16 cellular contexts compared by ENCODE assay signal in the genomic region with DNA sequence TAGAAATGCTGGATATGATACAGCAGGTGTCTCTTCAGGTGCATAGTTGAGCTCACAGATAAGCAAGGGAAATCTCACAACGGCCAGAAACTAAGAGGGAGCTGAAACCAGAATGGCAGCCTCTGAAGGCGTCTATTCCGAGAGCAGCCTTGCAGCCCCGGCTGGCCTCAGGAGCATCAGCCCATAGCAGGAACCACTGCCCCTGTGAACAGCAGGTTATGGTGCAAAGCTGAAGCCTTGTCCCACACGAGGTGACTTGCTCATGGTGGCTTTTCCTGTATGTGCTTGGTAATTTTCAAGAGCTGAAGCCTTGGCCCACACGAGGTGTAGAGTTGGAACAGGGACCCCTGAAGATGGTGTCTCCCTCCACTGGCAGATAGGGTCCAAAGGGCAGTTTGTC.
"Had no signal": no experiment of that assay in that cellular context is flagged by ENCODE, and none has a peak within 500 bp of the region (broad histone marks: within the 10 kb centered on the region; RNA-seq: fewer than 3 reads in every experiment).

No MANE protein-coding gene starts in this region.

- H3K27ac ChIP-seq: tibial artery, uterus had no signal

- H3K9me3 Mint-ChIP-seq: activated CD4-positive, alpha-beta T cell treated with anti-CD3 and anti-CD28 coated beads, Interleukin-2, amount 10 ng/mL, durations not matched to agents 7 days and 5 days; activated naive CD4-positive, alpha-beta T cell treated with anti-CD3 and anti-CD28 coated beads for 36 hours; activated naive CD8-positive, alpha-beta T cell treated with anti-CD3 and anti-CD28 coated beads, Interleukin-2, amount 50 U/mL, for 24 hours; effector memory CD8-positive, alpha-beta T cell; nephron had no signal

- ATAC-seq: activated naive CD8-positive, alpha-beta T cell treated with anti-CD3 and anti-CD28 coated beads, Interleukin-2, amount 50 U/mL, for 24 hours; effector memory CD8-positive, alpha-beta T cell; left ventricle myocardium superior had no signal

- H3K4me1 ChIP-seq: uterus had no signal

- H3K4me3 ChIP-seq: tibial artery, uterus had no signal

- H3K27me3 ChIP-seq: tibial artery, uterus had no signal

- H3K4me3 Mint-ChIP-seq: activated CD4-positive, alpha-beta T cell treated with anti-CD3 and anti-CD28 coated beads, Interleukin-2, amount 10 ng/mL, durations not matched to agents 7 days and 5 days; activated naive CD4-positive, alpha-beta T cell treated with anti-CD3 and anti-CD28 coated beads for 36 hours; activated naive CD8-positive, alpha-beta T cell treated with anti-CD3 and anti-CD28 coated beads, Interleukin-2, amount 50 U/mL, for 24 hours; effector memory CD8-positive, alpha-beta T cell; nephron had no signal

- H3K9me3 ChIP-seq: tibial artery, uterus had no signal

- FAIRE-seq: bronchial epithelial cell had no signal

- H3K4me1 Mint-ChIP-seq: activated CD4-positive, alpha-beta T cell treated with anti-CD3 and anti-CD28 coated beads, Interleukin-2, amount 10 ng/mL, durations not matched to agents 7 days and 5 days; activated naive CD8-positive, alpha-beta T cell treated with anti-CD3 and anti-CD28 coated beads, Interleukin-2, amount 50 U/mL, for 24 hours had no signal

- H3K27me3 Mint-ChIP-seq: activated CD4-positive, alpha-beta T cell treated with anti-CD3 and anti-CD28 coated beads, Interleukin-2, amount 10 ng/mL, durations not matched to agents 7 days and 5 days; activated naive CD8-positive, alpha-beta T cell treated with anti-CD3 and anti-CD28 coated beads, Interleukin-2, amount 50 U/mL, for 24 hours; effector memory CD8-positive, alpha-beta T cell had no signal

- H3K36me3 ChIP-seq: uterus had no signal

- DNase-seq: activated CD4-positive, alpha-beta T cell treated with anti-CD3 and anti-CD28 coated beads, Interleukin-2, amount 10 ng/mL, durations not matched to agents 7 days and 5 days; activated CD4-positive, CD25-positive, alpha-beta regulatory T cell; activated CD8-positive, alpha-beta memory T cell treated with anti-CD3 and anti-CD28 coated beads, Interleukin-2, amount 50 U/mL, for 48 hours; activated naive CD4-positive, alpha-beta T cell treated with anti-CD3 and anti-CD28 coated beads for 36 hours; activated naive CD8-positive, alpha-beta T cell treated with anti-CD3 and anti-CD28 coated beads, Interleukin-2, amount 50 U/mL, for 24 hours; effector memory CD8-positive, alpha-beta T cell; left ventricle myocardium superior; mesendoderm; occipital lobe; stimulated activated CD4-positive, alpha-beta T cell treated with anti-CD3 and anti-CD28 coated beads, Interleukin-4, amount 100 ng/mL, for 1 hour; stimulated activated naive CD4-positive, alpha-beta T cell; T-helper 2 cell had no signal

- H3K27ac Mint-ChIP-seq: activated CD4-positive, alpha-beta T cell treated with anti-CD3 and anti-CD28 coated beads, Interleukin-2, amount 10 ng/mL, durations not matched to agents 7 days and 5 days; activated naive CD4-positive, alpha-beta T cell treated with anti-CD3 and anti-CD28 coated beads for 36 hours; activated naive CD8-positive, alpha-beta T cell treated with anti-CD3 and anti-CD28 coated beads, Interleukin-2, amount 50 U/mL, for 24 hours; effector memory CD8-positive, alpha-beta T cell; nephron had no signal
